8 cellular contexts compared by ENCODE assay signal in the genomic region with DNA sequence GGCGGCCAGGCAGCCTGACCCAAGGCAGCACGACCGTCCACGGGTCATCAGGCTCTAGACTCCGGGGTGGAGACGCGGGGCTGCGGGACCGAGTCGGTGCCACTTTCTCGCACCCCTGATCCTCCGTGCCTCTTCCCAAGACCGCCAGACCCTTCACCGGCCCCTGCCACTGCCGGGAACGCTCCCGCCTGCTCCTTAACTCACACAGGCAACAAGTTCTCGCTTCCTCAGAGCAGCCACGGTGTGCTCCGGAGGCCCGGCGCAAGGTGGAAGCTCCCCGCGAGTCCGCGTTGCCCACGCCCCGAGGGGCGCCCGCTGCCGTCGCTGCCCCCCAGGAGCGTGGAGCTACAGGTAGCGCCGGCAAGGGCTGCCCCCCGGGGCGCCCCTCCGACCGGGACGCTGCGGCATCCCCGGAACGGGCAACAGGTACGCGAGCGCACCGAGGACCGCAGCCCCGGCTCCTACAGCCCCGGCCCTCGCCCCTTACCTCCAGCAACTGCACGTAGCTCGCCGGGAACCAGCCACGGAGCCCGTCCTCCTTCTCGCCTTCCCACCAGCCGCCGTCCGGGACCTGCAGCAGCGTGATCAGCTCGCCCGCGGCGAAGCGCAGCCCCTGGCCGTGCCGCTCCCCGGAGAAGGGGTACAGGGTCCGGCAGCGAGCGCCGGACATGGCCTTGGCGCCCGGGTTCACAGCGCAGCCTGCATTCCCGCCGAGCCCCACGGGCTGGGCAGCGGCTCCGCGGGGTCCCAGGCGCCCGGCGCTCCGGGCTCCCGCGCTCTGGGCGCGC. TPM values are rescaled to one million over a fixed set of nuclear protein-coding genes. Genes with fewer than 3 reads are reported as not detected.
A peak's percentile ranks its signal among the peaks of the same experiment; 100 is the strongest.
DNase-seq lines count a peak whose midpoint lies in the region; ATAC-seq, FAIRE-seq and TF ChIP-seq lines count a peak whose summit lies in the region.

No MANE protein-coding gene starts in this region.

- peaks cover 3% of the 10 kb centered on the region; the same call in 1 of the 2 replicates for H3K79me1 ChIP-seq in H1 (ENCODE audit: low read depth, low read length)

- H3K4me1 ChIP-seq in H1 (replicated peaks in 1 of 4; ENCODE audit: control insufficient read depth in 3 of 4, insufficient read depth in 4 of 4, low read length in 3 of 4) = peaks cover 0 to 6% (median 0%) of the 10 kb centered on the region in 4 experiments; a peak in 2 of 7 replicates

- no peaks in the 10 kb centered on the region for H3K9me3 Mint-ChIP-seq in neural crest cell

- H3K4me2 ChIP-seq in H1 (ENCODE audit: insufficient read depth in 1 of 2, low read depth in 2 of 2, low read length in 2 of 2) = peak overlapping the region; percentile 72 to 99

- POLR2A ChIA-PET in H1 (lab: Charles Lee; ENCODE audit: partially characterized antibody) = interaction anchor here (1.1 kb wide), 1 partner anchor 70 kb away, joined by 3 read pairs; no protein-coding TSS in a partner anchor

- no peaks in the 10 kb centered on the region for H3K79me2 ChIP-seq in H1 (ENCODE audit: control insufficient read depth in 1 of 2, insufficient read depth in 2 of 2, low read length in 2 of 2)

- H3K27me3 Mint-ChIP-seq in neural crest cell (ENCODE audit: low read depth) = peaks cover 70% of the 10 kb centered on the region

- H2AK5ac ChIP-seq in H1 (ENCODE audit: low read depth, low read length) = no peak overlapping the region

- peaks cover 2% of the 10 kb centered on the region in 2 experiments for H4K20me1 ChIP-seq in H1 (replicated peaks in 1 of 2; ENCODE audit: control insufficient read depth in 1 of 2, insufficient read depth in 2 of 2, low read length in 2 of 2)

- no peak overlapping the region for H2BK20ac ChIP-seq in H1 (ENCODE audit: low read length)

- CTCF ChIA-PET in H1 (lab: Charles Lee; ENCODE audit: partially characterized antibody) = interaction anchor here (0.7 to 2.3 kb wide), 7 partner anchors 12 to 216 kb away, joined by 3 to 9 read pairs (median 3); no protein-coding TSS in a partner anchor

- H3K36me3 Mint-ChIP-seq in neural crest cell (ENCODE audit: low read depth) = peaks cover 2% of the 10 kb centered on the region

- no peak for FAIRE-seq in H1 (lab: Jason Lieb, UNC)

- H3K4ac ChIP-seq in H1 (replicated peaks; ENCODE audit: insufficient read length, low read depth, low read length) = no peak overlapping the region

- TF ChIP-seq RAD21 in H1 (IDR thresholded peaks at IDR 0.05 in 1 of 2, conservative IDR thresholded peaks at IDR 0.05 in 1 of 2; ENCODE audit: low read depth in 2 of 2, low read length in 2 of 2) = no peak; a peak in 1 of 4 replicates

- WGBS in H1 (ENCODE audit: extremely low coverage in 1 of 2, insufficient coverage in 1 of 2, insufficient read length in 1 of 2, insufficient replicate concordance in 2 of 2, low coverage in 1 of 2, low lambda C conversion rate in 2 of 2, missing lambda C conversion rate in 1 of 2), 2 experiments = 7% methylated on average over 65 of the region's 90 CpGs; no CpG with 5 or more reads in 1 of the 2 experiments

- peaks cover 21% of the 10 kb centered on the region for H3K4me1 Mint-ChIP-seq in neural crest cell

- no peak overlapping the region; the same call in 1 of the 2 replicates for H2BK5ac ChIP-seq in H1 (ENCODE audit: low read depth, low read length)

- H4K5ac ChIP-seq in H1 (ENCODE audit: insufficient read length, low read depth, low read length) = no peak overlapping the region

- no peak overlapping the region for H3K23ac ChIP-seq in H1 (ENCODE audit: insufficient read length)

- H3K9me3 ChIP-seq in H1 (ENCODE audit: insufficient read depth in 2 of 2, low read depth in 1 of 2, low read length in 1 of 2) = peaks cover 6 to 11% of the 10 kb centered on the region in 2 experiments; a peak in 2 of 4 replicates

- no peak overlapping the region for H2AFZ ChIP-seq in H1 (ENCODE audit: low read length)

- no peak for TF ChIP-seq POLR2A in H1 (IDR thresholded peaks at IDR 0.05; ENCODE audit: control extremely low read depth in 1 of 2, low read depth in 2 of 2, low read length in 2 of 2)

- H3K14ac ChIP-seq in H1 (ENCODE audit: insufficient read length) = no peak overlapping the region

- H3K56ac ChIP-seq in H1 (replicated peaks; ENCODE audit: insufficient read length, low read depth, low read length) = no peak overlapping the region

- H3K9ac ChIP-seq in H1 (replicated peaks in 1 of 4; ENCODE audit: extremely low read depth in 1 of 4, low read depth in 3 of 4, low read length in 3 of 4) = peak overlapping the region in 2 of 4 experiments; percentile 40 to 54; a peak in 5 of 7 replicates

- no peak overlapping the region for H3K27ac Mint-ChIP-seq in neural crest cell (ENCODE audit: unreplicated experiment)

- H3K4me3 Mint-ChIP-seq in neural crest cell = peak overlapping the region; percentile 82

- H3K27me3 ChIP-seq in H1 (replicated peaks in 1 of 4; ENCODE audit: control insufficient read depth in 3 of 4, extremely low read depth in 1 of 4, insufficient read depth in 3 of 4, low read length in 3 of 4) = peaks cover 2 to 25% (median 24%) of the 10 kb centered on the region in 4 experiments

- peak; percentile 25 for ATAC-seq in HG03066 (IDR thresholded peaks at IDR 0.05; ENCODE audit: low read depth, unreplicated experiment)

- H3K18ac ChIP-seq in H1 (ENCODE audit: extremely low read depth, low read length) = peak overlapping the region; percentile 48

- H3K4me3 ChIP-seq in H1 (ENCODE audit: extremely low read depth in 1 of 4, insufficient read depth in 2 of 4, low read depth in 3 of 4, low read length in 4 of 4) = peak overlapping the region; percentile 55 to 91 (median 78)

- TF ChIP-seq EP300 in H1 (IDR thresholded peaks at IDR 0.05; ENCODE audit: borderline replicate concordance in 1 of 2, low read depth in 2 of 2, low read length in 2 of 2) = no peak

- TF ChIP-seq CTCF in H1 (IDR thresholded peaks at IDR 0.05; ENCODE audit: control extremely low read depth in 1 of 3, insufficient read depth in 1 of 3, low read depth in 1 of 3, low read length in 3 of 3) (no peak), neural crest cell (conservative IDR thresholded peaks at IDR 0.05) (no peak)

- H4K91ac ChIP-seq in H1 (replicated peaks; ENCODE audit: insufficient read length, low read length) = no peak overlapping the region

- peaks cover 9% of the 10 kb centered on the region; the same call in 1 of the 2 replicates for H3K23me2 ChIP-seq in H1 (ENCODE audit: low read depth, low read length)

- peak overlapping the region; percentile 17; the same call in 1 of the 2 replicates for H4K8ac ChIP-seq in H1 (ENCODE audit: extremely low read depth, insufficient read depth, low read length)

- 0 out of 8 replicates have a peak, but pooled peaks cover 0 to 7% (median 0%) of the 10 kb centered on the region in 4 experiments for H3K36me3 ChIP-seq in H1 (ENCODE audit: control insufficient read depth in 2 of 4, insufficient read depth in 4 of 4, low read length in 3 of 4)

- H2BK120ac ChIP-seq in H1 (replicated peaks; ENCODE audit: low read depth, low read length) = no peak overlapping the region

- peak; percentile 27 for DNase-seq in D341Med (ENCODE audit: low spot score)
- DNase-seq in H1 (ENCODE audit: low read depth in 1 of 2, low spot score in 2 of 2) = no peak
- DNase-seq in neural crest cell (ENCODE audit: low read depth, low spot score) = peak; percentile 30
- no peak for DNase-seq in AG08395 (ENCODE audit: low spot score)
- no peak for DNase-seq in NCI-H446 treated with DMSO at 0.1 percent for 48 hours (lab: John Stamatoyannopoulos, UW)
- no peak for DNase-seq in DMS153 (lab: John Stamatoyannopoulos, UW)
- DNase-seq in kidney tubule cell (ENCODE audit: low spot score) = no peak

- H3K27ac ChIP-seq in H1 (ENCODE audit: low read depth, low read length) = no peak overlapping the region

- peak overlapping the region; percentile 39; the same call in 1 of the 2 replicates for H2BK12ac ChIP-seq in H1 (ENCODE audit: low read depth, low read length)

- peak overlapping the region; percentile 61; the same call in 1 of the 2 replicates for H2BK15ac ChIP-seq in H1 (ENCODE audit: low read length)

TF ChIP-seq in H1, 55 proteins besides CTCF, POLR2A, EP300 and RAD21:
- peak; percentile 93 for TF ChIP-seq KDM4A (IDR thresholded peaks at IDR 0.05; ENCODE audit: low read depth, low read length, severe bottlenecking)
- TF ChIP-seq SIN3A (conservative IDR thresholded peaks at IDR 0.05 in 1 of 2, IDR thresholded peaks at IDR 0.05 in 1 of 2; ENCODE audit: low read depth in 1 of 2, low read length in 2 of 2) = no peak
- no peak for TF ChIP-seq BCL11A (IDR thresholded peaks at IDR 0.05; ENCODE audit: low read depth in 2 of 2, low read length in 2 of 2)
- peak; percentile 7; the same call in 1 of the 2 replicates for TF ChIP-seq BACH1 (IDR thresholded peaks at IDR 0.05; ENCODE audit: low read length)
- TF ChIP-seq SUZ12 (IDR thresholded peaks at IDR 0.05; ENCODE audit: low read length) = peak; percentile 59
- TF ChIP-seq RBBP5 (IDR thresholded peaks at IDR 0.05; ENCODE audit: borderline replicate concordance, low read depth, low read length) = no peak; the same call in 1 of the 2 replicates
- no peak for TF ChIP-seq CREB1 (IDR thresholded peaks at IDR 0.05)
- TF ChIP-seq RNF2 (IDR thresholded peaks at IDR 0.05; ENCODE audit: borderline replicate concordance, low read depth, low read length, missing control alignments, poor library complexity, severe bottlenecking) = peak; percentile 53
- peak; percentile 77 for TF ChIP-seq ASH2L (IDR thresholded peaks at IDR 0.05; ENCODE audit: low read length)
- TF ChIP-seq SP2 (IDR thresholded peaks at IDR 0.05; ENCODE audit: low read length) = no peak

RNA-seq across cellular contexts. Expression of a gene that starts 0.5 kb away (rescaled TPM):
- 12.2 and 14.5 TPM in 2 replicates for total RNA-seq in H1 (2021; fragmentation: NEBNext Ultra II Directional; extraction: Animal tissue kit (Norgen Biotek cat#: 25700))
- polyA plus RNA-seq in H1 (2011; rRNA removed) = 5.0 and 6.3 TPM in 2 replicates
- 5.6 TPM for polyA plus RNA-seq in H1 (2011; cell fraction: cytosol; rRNA removed)
- polyA plus RNA-seq in H1 (2011; cell fraction: nucleus; rRNA removed) = 6.4 TPM
- polyA plus RNA-seq in H1 (2012, experiment 1 of 2) = 5.9 to 7.9 TPM (median 6.2 TPM) in 4 replicates
- 2.8 TPM for polyA plus RNA-seq in H1 (2012, experiment 2 of 2)
- 3.9 TPM for polyA plus RNA-seq in H1 (2013, experiment 1 of 2)
- 4.2 TPM for polyA plus RNA-seq in H1 (2013, experiment 2 of 2)
- 8.6 and 11.3 TPM in 2 replicates for polyA minus RNA-seq in H1 (2011; rRNA and poly(A)+ RNA removed)
- polyA minus RNA-seq in H1 (2011; cell fraction: cytosol; rRNA and poly(A)+ RNA removed) = 9.1 TPM
- polyA minus RNA-seq in H1 (2011; cell fraction: nucleus; rRNA and poly(A)+ RNA removed) = 7.1 TPM
- 72.7 and 84.8 TPM in 2 replicates for total RNA-seq in neural crest cell

Comparison
In these comparisons a context has a peak if more than half of its experiments do, and no peak if none do; other contexts are left out.
1. DNase-seq: peak in D341Med (single experiment) and neural crest cell (single experiment); none in H1 (0 of 2), AG08395 (single experiment), NCI-H446 treated with DMSO at 0.1 percent for 48 hours (single experiment), DMS153 (single experiment) and kidney tubule cell (single experiment).